In genomic region chr17:1455748-1456599, GRCh38 we compare ENCODE assay signal across 8 cellular contexts. TPM values are rescaled to one million over a fixed set of nuclear protein-coding genes. Genes with fewer than 3 reads are reported as not detected.
A peak's percentile ranks its signal among the peaks of the same experiment; 100 is the strongest.
DNase-seq lines count a peak whose midpoint lies in the region; ATAC-seq, FAIRE-seq and TF ChIP-seq lines count a peak whose summit lies in the region.

Gene CRK, minus strand, starts transcription at chr17:1456232. Its CDS starts 115 bp downstream, at chr17:1456117.

- CTCF ChIA-PET in T-cell (lab: Charles Lee), result interaction anchor here in 1 of 2 donors (1.2 kb wide), 1 partner anchor 94 kb away, joined by 3 read pairs; no protein-coding TSS in a partner anchor

- peaks cover 27% of the 10 kb centered on the region for H3K79me2 ChIP-seq in trophoblast cell (ENCODE audit: control insufficient read depth, insufficient read depth, low read length, poor library complexity)

- H4K91ac ChIP-seq in trophoblast cell (ENCODE audit: low read depth, low read length), result peak within 1 kb of the TSS; percentile 92

- H3K27ac Mint-ChIP-seq in T-cell, result peak within 1 kb of the TSS; percentile 79 to 94

- H2AK5ac ChIP-seq in trophoblast cell (ENCODE audit: low read length), result peak within 1 kb of the TSS; percentile 93

- peak; percentile 87 for ATAC-seq in HG02763 (IDR thresholded peaks at IDR 0.05; ENCODE audit: unreplicated experiment)
- peak; percentile 92 to 98 (median 96) for ATAC-seq in T-cell (replicated peaks in 1 of 4)

- peak; percentile 97 for FAIRE-seq in GM12891 (lab: Jason Lieb, UNC)

- WGBS in adipose tissue, 3 donors, result 0 to 1% (median 1%) methylated on average over 91 to 95 of the region's 97 CpGs
- WGBS in trophoblast cell (ENCODE audit: extremely low coverage, insufficient coverage, insufficient read length), result no CpG with 5 or more reads among the region's 97 CpGs
- 1 to 2% methylated on average over 36 to 60 of the region's 97 CpGs for WGBS in tibial nerve, 2 donors

- H3K4ac ChIP-seq in trophoblast cell (ENCODE audit: low read depth, low read length), result peak within 1 kb of the TSS; percentile 96

- peak; percentile 85 to 99 for TF ChIP-seq EP300 in tibial nerve (IDR thresholded peaks at IDR 0.05)

- H2BK12ac ChIP-seq in trophoblast cell (ENCODE audit: low read length), result peak within 1 kb of the TSS; percentile 19

- H3K4me1 ChIP-seq in trophoblast cell (ENCODE audit: control insufficient read depth in 1 of 2, insufficient read depth in 2 of 2, low read length in 2 of 2) (peaks cover 9 to 10% of the 10 kb centered on the region in 2 experiments), tibial nerve (peaks cover 0 to 58% (median 23%) of the 10 kb centered on the region in 4 donors)

- H3K23ac ChIP-seq in trophoblast cell (ENCODE audit: low read length), result no peak within 1 kb of the TSS

- peak; percentile 99 for DNase-seq in GM12891 (ENCODE audit: insufficient read length, low spot score)
- peak; percentile 96 for DNase-seq in NCI-H1436 (lab: John Stamatoyannopoulos, UW)
- DNase-seq in T-cell, result peak; percentile 93 to 100 (median 97)
- DNase-seq in cardiac septum (ENCODE audit: low spot score), result peak; percentile 99
- DNase-seq in trophoblast cell, result peak; percentile 97 to 99
- peak; percentile 87 to 90 for DNase-seq in tibial nerve (ENCODE audit: low spot score in 2 of 2)

- peaks cover 2% of the 10 kb centered on the region for H3K9me3 ChIP-seq in trophoblast cell (ENCODE audit: insufficient read depth, low read depth, low read length)
- no peaks in the 10 kb centered on the region for H3K9me3 ChIP-seq in tibial nerve

- H3K4me3 Mint-ChIP-seq in T-cell, result peak within 1 kb of the TSS; percentile 86 to 89 (median 87)

- H3K9ac ChIP-seq in trophoblast cell (ENCODE audit: low read length), result peak within 1 kb of the TSS; percentile 89

- POLR2A ChIA-PET in T-cell (lab: Charles Lee), result interaction anchor here in 1 of 2 donors (0.6 kb wide), 2 partner anchors 56 to 95 kb away, joined by 3 to 10 read pairs; no protein-coding TSS in a partner anchor

- H3K27me3 Mint-ChIP-seq in T-cell, result no peaks in the 10 kb centered on the region

- no peaks in the 10 kb centered on the region for H3K27me3 ChIP-seq in trophoblast cell (ENCODE audit: insufficient read depth, low read length)
- no peaks in the 10 kb centered on the region for H3K27me3 ChIP-seq in tibial nerve

- H4K8ac ChIP-seq in trophoblast cell (ENCODE audit: low read depth, low read length), result peak within 1 kb of the TSS; percentile 93

- H3K36me3 ChIP-seq in trophoblast cell (ENCODE audit: control insufficient read depth in 1 of 2, insufficient read depth in 2 of 2, low read length in 2 of 2) (peaks cover 4 to 5% of the 10 kb centered on the region in 2 experiments), tibial nerve (peaks cover 0 to under 1% (median 0%) of the 10 kb centered on the region in 3 donors)

- H3K27ac ChIP-seq in adipose tissue (ENCODE audit: low read depth, low read length), result peak within 1 kb of the TSS; percentile 90
- peak within 1 kb of the TSS; percentile 87 for H3K27ac ChIP-seq in trophoblast cell (ENCODE audit: low read depth, low read length)
- H3K27ac ChIP-seq in tibial nerve, result peak within 1 kb of the TSS; percentile 92 to 99 (median 96)

- intact Hi-C loops in cardiac septum (cut with DNase I), result loop anchor here (1.0 to 5.0 kb wide), 4 partner anchors 31 to 89 kb away; partner anchors contain the start of gene INPP5K

- H3K9me3 Mint-ChIP-seq in T-cell, result no peaks in the 10 kb centered on the region

- H3K4me1 Mint-ChIP-seq in T-cell, result peaks cover 49 to 51% (median 51%) of the 10 kb centered on the region in 3 donors

- H4K12ac ChIP-seq in trophoblast cell (ENCODE audit: low read depth, low read length), result peak within 1 kb of the TSS; percentile 93

- TF ChIP-seq POLR2A in GM12891 (IDR thresholded peaks at IDR 0.05; ENCODE audit: low read depth, low read length) (peak; percentile 73), tibial nerve (IDR thresholded peaks at IDR 0.05) (peak; percentile 96 to 97)

- peak within 1 kb of the TSS; percentile 96 for H3K14ac ChIP-seq in trophoblast cell (ENCODE audit: low read length)

- peak within 1 kb of the TSS; percentile 95 for H2BK5ac ChIP-seq in trophoblast cell (ENCODE audit: low read depth, low read length, poor library complexity)

- H2BK120ac ChIP-seq in trophoblast cell (ENCODE audit: insufficient read depth, low read length, poor library complexity), result peak within 1 kb of the TSS; percentile 75

- peaks cover 5% of the 10 kb centered on the region for H3K36me3 Mint-ChIP-seq in T-cell

- H2AFZ ChIP-seq in trophoblast cell (ENCODE audit: insufficient read depth, low read length, poor library complexity), result peak within 1 kb of the TSS; percentile 85

- H3K4me3 ChIP-seq in trophoblast cell (ENCODE audit: low read depth, low read length) (peak within 1 kb of the TSS; percentile 98), tibial nerve (peak within 1 kb of the TSS; percentile 94 to 99 (median 96))

- peaks cover 10% of the 10 kb centered on the region for H3K79me1 ChIP-seq in trophoblast cell (ENCODE audit: low read length)

- H3K4me2 ChIP-seq in trophoblast cell (ENCODE audit: low read length), result peak within 1 kb of the TSS; percentile 89

- peak within 1 kb of the TSS; percentile 92 for H3K18ac ChIP-seq in trophoblast cell (ENCODE audit: low read length)

- TF ChIP-seq CTCF in tibial nerve (IDR thresholded peaks at IDR 0.05), result peak in 1 of 5 experiments; percentile 24

TF ChIP-seq in GM12891, 5 proteins besides CTCF, POLR2A, EP300 and RAD21:
- TF ChIP-seq POLR2AphosphoS5 (IDR thresholded peaks at IDR 0.05; ENCODE audit: low read depth, low read length) (peak; percentile 76), TAF1 (IDR thresholded peaks at IDR 0.05; ENCODE audit: low read depth, low read length) (peak; percentile 73), PAX5 (IDR thresholded peaks at IDR 0.05; ENCODE audit: insufficient read depth, low read length, severe bottlenecking) (no peak), SPI1 (IDR thresholded peaks at IDR 0.05; ENCODE audit: low read depth, low read length) (no peak), POU2F2 (IDR thresholded peaks at IDR 0.05; ENCODE audit: low read depth, low read length) (peak; percentile 59; the same call in 1 of the 2 replicates)
TF ChIP-seq in GM12891: peak in this region for 3.

RNA-seq across cellular contexts. Expression of gene CRK, which starts in this region (rescaled TPM):
- 4.2 TPM for polyA plus RNA-seq in GM12891 (2012; ENCODE audit: low read depth, missing spikeins)
- total RNA-seq in T-cell (10 to 100 TPM; 18.0 to 26.8 (median 22.6) TPM), cardiac septum (43.4 TPM), tibial nerve (10 to 100 TPM; 65.1 to 72.0 (median 70.0) TPM)
- polyA plus RNA-seq in adipose tissue, result 10 to 100 TPM; 15.8 to 62.3 (median 45.5) TPM
- polyA plus RNA-seq in trophoblast cell (2013), result 43.6 and 43.9 TPM in 2 replicates

Comparison
In these comparisons a context has a peak if more than half of its experiments do, and no peak if none do; other contexts are left out.
1. Peak in every context shown above with its lines: DNase-seq, ATAC-seq, H3K4me3 ChIP-seq and H3K27ac ChIP-seq.